ENCODE assay signal across 9 cellular contexts in genomic region chr13:85261757-85262346, GRCh38.
DNase-seq lines count a peak whose midpoint lies in the region; TF ChIP-seq lines count a peak whose summit lies in the region.
"Had no signal": no experiment of that assay in that cellular context is flagged by ENCODE, and none has a peak within 500 bp of the region (broad histone marks: within the 10 kb centered on the region; RNA-seq: fewer than 3 reads in every experiment).

No MANE protein-coding gene starts in this region.

- no peak overlapping the region for H3K9ac ChIP-seq in neural cell (ENCODE audit: low read length)

- no peak overlapping the region for H2AFZ ChIP-seq in neural cell (ENCODE audit: low read depth, low read length)

- DNase-seq in DMS53 (lab: John Stamatoyannopoulos, UW): peak; percentile 38
- DNase-seq in DMS53 treated with DMSO at 0.1 percent for 48 hours (lab: John Stamatoyannopoulos, UW; ENCODE audit: unreplicated experiment): no peak
- peak; percentile 4 for DNase-seq in NB4 (ENCODE audit: low read depth)
- DNase-seq in amniotic stem cell (lab: John Stamatoyannopoulos, UW): peak; percentile 4
- no peak for DNase-seq in NCI-H2196 (lab: John Stamatoyannopoulos, UW; ENCODE audit: unreplicated experiment)
- no peak for DNase-seq in lower leg skin (ENCODE audit: low spot score in 2 of 2)
- DNase-seq in NCI-H187 treated with DMSO at 0.1 percent for 48 hours (lab: John Stamatoyannopoulos, UW): no peak
- DNase-seq: activated gamma-delta T cell had no signal

- H3K4me3 ChIP-seq in NB4 (ENCODE audit: low read depth, low read length): no peak overlapping the region
- H3K4me3 ChIP-seq in neural cell (ENCODE audit: low read length): no peak overlapping the region
- H3K4me3 ChIP-seq in lower leg skin (ENCODE audit: low read depth, poor library complexity, severe bottlenecking): no peak overlapping the region

- no peaks in the 10 kb centered on the region for H3K79me2 ChIP-seq in neural cell (replicated peaks; ENCODE audit: insufficient read depth, low read length)

- no peak for TF ChIP-seq RAD21 in neural cell (conservative IDR thresholded peaks at IDR 0.05)

- no peaks in the 10 kb centered on the region for H3K9me2 ChIP-seq in neural cell (ENCODE audit: insufficient read depth, low read length)

- H3F3A ChIP-seq in neural cell (ENCODE audit: insufficient read depth, low read length, poor library complexity, severe bottlenecking): no peaks in the 10 kb centered on the region

- WGBS in lower leg skin, 2 donors: 32 to 54% methylated on average over 1 of the region's 1 CpG

- TF ChIP-seq POLR2A in NB4 (IDR thresholded peaks at IDR 0.05; ENCODE audit: extremely low read depth, insufficient read length) (no peak), lower leg skin (IDR thresholded peaks at IDR 0.05) (no peak)

- no peak overlapping the region for H3K4me2 ChIP-seq in neural cell (ENCODE audit: low read length)

- H3K27me3 ChIP-seq in neural cell (ENCODE audit: insufficient read depth, low read depth, low read length): no peaks in the 10 kb centered on the region

- H4K20me1 ChIP-seq in neural cell (ENCODE audit: insufficient read depth): no peaks in the 10 kb centered on the region

- TF ChIP-seq CTCF in NB4 (IDR thresholded peaks at IDR 0.05; ENCODE audit: low read depth, low read length): peak; percentile 47
- TF ChIP-seq CTCF in neural cell (IDR thresholded peaks at IDR 0.05; ENCODE audit: poor library complexity, severe bottlenecking): peak; percentile 42
- TF ChIP-seq CTCF in lower leg skin (IDR thresholded peaks at IDR 0.05): no peak

- no peak overlapping the region for H3K27ac ChIP-seq in neural cell (ENCODE audit: low read length)

- H3K36me3 ChIP-seq in neural cell (ENCODE audit: insufficient read depth, low read length): no peaks in the 10 kb centered on the region

- TF ChIP-seq EP300 in neural cell (conservative IDR thresholded peaks at IDR 0.05; ENCODE audit: poor library complexity, severe bottlenecking): no peak

- no peaks in the 10 kb centered on the region for H3K9me3 ChIP-seq in neural cell (ENCODE audit: low read length)

- intact Hi-C loops in lower leg skin (cut with DNase I; ENCODE audit: low total_unique reads): no loop called here

TF ChIP-seq in neural cell, 6 proteins besides CTCF, POLR2A, EP300 and RAD21:
- no peak for TF ChIP-seq TAF1 (IDR thresholded peaks at IDR 0.05; ENCODE audit: low read depth)
- no peak for TF ChIP-seq SMC3 (conservative IDR thresholded peaks at IDR 0.05; ENCODE audit: poor library complexity)
- no peak for TF ChIP-seq MXI1 (conservative IDR thresholded peaks at IDR 0.05; ENCODE audit: poor library complexity, severe bottlenecking)
- no peak for TF ChIP-seq POLR2AphosphoS5 (IDR thresholded peaks at IDR 0.05)
- TF ChIP-seq, protein P1, sequence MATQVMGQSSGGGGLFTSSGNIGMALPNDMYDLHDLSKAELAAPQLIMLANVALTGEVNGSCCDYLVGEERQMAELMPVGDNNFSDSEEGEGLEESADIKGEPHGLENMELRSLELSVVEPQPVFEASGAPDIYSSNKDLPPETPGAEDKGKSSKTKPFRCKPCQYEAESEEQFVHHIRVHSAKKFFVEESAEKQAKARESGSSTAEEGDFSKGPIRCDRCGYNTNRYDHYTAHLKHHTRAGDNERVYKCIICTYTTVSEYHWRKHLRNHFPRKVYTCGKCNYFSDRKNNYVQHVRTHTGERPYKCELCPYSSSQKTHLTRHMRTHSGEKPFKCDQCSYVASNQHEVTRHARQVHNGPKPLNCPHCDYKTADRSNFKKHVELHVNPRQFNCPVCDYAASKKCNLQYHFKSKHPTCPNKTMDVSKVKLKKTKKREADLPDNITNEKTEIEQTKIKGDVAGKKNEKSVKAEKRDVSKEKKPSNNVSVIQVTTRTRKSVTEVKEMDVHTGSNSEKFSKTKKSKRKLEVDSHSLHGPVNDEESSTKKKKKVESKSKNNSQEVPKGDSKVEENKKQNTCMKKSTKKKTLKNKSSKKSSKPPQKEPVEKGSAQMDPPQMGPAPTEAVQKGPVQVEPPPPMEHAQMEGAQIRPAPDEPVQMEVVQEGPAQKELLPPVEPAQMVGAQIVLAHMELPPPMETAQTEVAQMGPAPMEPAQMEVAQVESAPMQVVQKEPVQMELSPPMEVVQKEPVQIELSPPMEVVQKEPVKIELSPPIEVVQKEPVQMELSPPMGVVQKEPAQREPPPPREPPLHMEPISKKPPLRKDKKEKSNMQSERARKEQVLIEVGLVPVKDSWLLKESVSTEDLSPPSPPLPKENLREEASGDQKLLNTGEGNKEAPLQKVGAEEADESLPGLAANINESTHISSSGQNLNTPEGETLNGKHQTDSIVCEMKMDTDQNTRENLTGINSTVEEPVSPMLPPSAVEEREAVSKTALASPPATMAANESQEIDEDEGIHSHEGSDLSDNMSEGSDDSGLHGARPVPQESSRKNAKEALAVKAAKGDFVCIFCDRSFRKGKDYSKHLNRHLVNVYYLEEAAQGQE (IDR thresholded peaks at IDR 0.05; ENCODE audit: borderline replicate concordance): no peak
- no peak for TF ChIP-seq EZH2 (IDR thresholded peaks at IDR 0.05; ENCODE audit: borderline replicate concordance, insufficient read depth, low read length, poor library complexity, severe bottlenecking)
TF ChIP-seq in neural cell: peak in this region for 0.

Comparison
In these comparisons a context has a peak if more than half of its experiments do, and no peak if none do; other contexts are left out.
1. DNase-seq: peak in DMS53 (single experiment), NB4 (single experiment) and amniotic stem cell (single experiment); none in DMS53 treated with DMSO at 0.1 percent for 48 hours (single experiment), NCI-H2196 (single experiment), lower leg skin (0 of 2) and NCI-H187 treated with DMSO at 0.1 percent for 48 hours (single experiment).
2. CTCF ChIP-seq: peak in NB4 (single experiment) and neural cell (single experiment); none in lower leg skin (0 of 3).